In genomic region chr17:42020845-42021244, GRCh38 we compare ENCODE assay signal across 8 cellular contexts. TPM values are rescaled to one million over a fixed set of nuclear protein-coding genes. Genes with fewer than 3 reads are reported as not detected.
DNase-seq lines count a peak whose midpoint lies in the region; ATAC-seq, FAIRE-seq and TF ChIP-seq lines count a peak whose summit lies in the region.
"Not testable (repeated sequence)": the region's sequence is repeated elsewhere in the genome, so short reads cannot be mapped to it uniquely, and the experiment has no call there.

No MANE protein-coding gene starts in this region.

- not testable (repeated sequence) for H4K8ac ChIP-seq in IMR-90 (ENCODE audit: low read depth in 2 of 2, low read length in 2 of 2)

- not testable (repeated sequence) for H3K9me3 Mint-ChIP-seq in CD14-positive monocyte; activated naive CD8-positive, alpha-beta T cell (ENCODE audit: low read depth)

- H2AK9ac ChIP-seq in IMR-90 (replicated peaks; ENCODE audit: low read depth, low read length, poor library complexity): not testable (repeated sequence)

- peaks cover 12 to 53% of the 10 kb centered on the region in 2 experiments for H3K79me1 ChIP-seq in IMR-90 (ENCODE audit: low read depth in 1 of 2, low read length in 2 of 2)

- not testable (repeated sequence) for H3K4ac ChIP-seq in IMR-90 (ENCODE audit: low read depth, low read length)

- peaks cover 18% of the 10 kb centered on the region; the same call in 1 of the 2 replicates for H4K20me1 ChIP-seq in IMR-90 (ENCODE audit: insufficient read depth, low read length)
- not testable (repeated sequence) for H4K20me1 ChIP-seq in keratinocyte (ENCODE audit: control insufficient read depth, extremely low read depth, insufficient read depth, low read length)

- TF ChIP-seq RAD21 in IMR-90 (IDR thresholded peaks at IDR 0.05; ENCODE audit: low read length): not testable (repeated sequence)

- not testable (repeated sequence) for H3K9me1 ChIP-seq in IMR-90 (ENCODE audit: insufficient read depth, low read length); keratinocyte (ENCODE audit: control insufficient read depth, extremely low read depth, insufficient read depth, low read length)

- not testable (repeated sequence) for H2AK5ac ChIP-seq in IMR-90 (ENCODE audit: low read depth, low read length)

- peaks cover 18% of the 10 kb centered on the region for H3K36me3 ChIP-seq in IMR-90 (ENCODE audit: control insufficient read depth, insufficient read depth, low read length)
- H3K36me3 ChIP-seq in SK-N-MC (ENCODE audit: insufficient read depth, low read length): peaks cover 25% of the 10 kb centered on the region; the same call in 1 of the 2 replicates
- not testable (repeated sequence) for H3K36me3 ChIP-seq in endocrine pancreas (ENCODE audit: control insufficient read depth, insufficient read depth, low read length)
- peaks cover 16 to 29% of the 10 kb centered on the region in 2 experiments for H3K36me3 ChIP-seq in keratinocyte (ENCODE audit: control insufficient read depth in 2 of 2, extremely low read depth in 1 of 2, insufficient read depth in 2 of 2, low read length in 2 of 2)
- H3K36me3 ChIP-seq in neuron (ENCODE audit: insufficient read depth, low read length): peaks cover 28% of the 10 kb centered on the region
- H3K36me3 ChIP-seq in stomach smooth muscle (ENCODE audit: control insufficient read depth in 2 of 2, insufficient read depth in 2 of 2, low read length in 2 of 2): peaks cover 16 to 20% of the 10 kb centered on the region in 2 donors

- H3K18ac ChIP-seq in IMR-90 (ENCODE audit: low read depth, low read length): not testable (repeated sequence)

- 60% methylated on average over 1 of the region's 8 CpGs; no CpG with 5 or more reads in 1 of the 2 experiments for WGBS in IMR-90 (ENCODE audit: extremely low coverage in 2 of 2, insufficient read length in 1 of 2), 2 experiments

- not testable (repeated sequence) for H3K23ac ChIP-seq in IMR-90 (ENCODE audit: low read depth, low read length)

- dilution Hi-C loops in IMR-90 (cut with HindIII; ENCODE audit: low sequenced_read_pairs, unreplicated experiment); keratinocyte (cut with MboI; ENCODE audit: extremely low pct_ligation_motif_present, low sequenced_read_pairs): not testable (repeated sequence)

- intact Hi-C loops in CD14-positive monocyte (cut with micrococcal nuclease): loop anchor here in 1 of 2 donors (10.0 kb wide), 1 partner anchor 164 kb away; the partner anchor contains the start of genes HCRT and KCNH4
- intact Hi-C loops in IMR-90 (cut with micrococcal nuclease): not testable (repeated sequence)

- not testable (repeated sequence) for H2AFZ ChIP-seq in IMR-90 (replicated peaks; ENCODE audit: low read length, poor library complexity); keratinocyte (ENCODE audit: control insufficient read depth, low read length); neuron (ENCODE audit: low read depth, low read length)

- not testable (repeated sequence) for H4K91ac ChIP-seq in IMR-90 (ENCODE audit: insufficient read depth, low read depth, low read length)

- BruUV-seq in IMR-90 (replicated peaks; lab: Mats Ljungman, UMichigan): not testable (repeated sequence)

- not testable (repeated sequence) for H2BK20ac ChIP-seq in IMR-90 (ENCODE audit: low read depth, low read length)

- not testable (repeated sequence) for H3K56ac ChIP-seq in IMR-90 (ENCODE audit: extremely low read depth, insufficient read depth, low read length)

- H3K4me2 ChIP-seq in IMR-90 (ENCODE audit: low read depth, low read length) (peak overlapping the region; percentile 80), keratinocyte (ENCODE audit: control insufficient read depth, extremely low read depth, insufficient read depth, low read depth, low read length) (peak overlapping the region; percentile 89)

- not testable (repeated sequence) for TF ChIP-seq CTCF in CD14-positive monocyte (IDR thresholded peaks at IDR 0.05); IMR-90 (conservative IDR thresholded peaks at IDR 0.05; ENCODE audit: low read depth, low read length); keratinocyte (optimal IDR thresholded peaks at IDR 0.05 in 1 of 3, IDR thresholded peaks at IDR 0.05 in 1 of 3, conservative IDR thresholded peaks at IDR 0.05 in 1 of 3; ENCODE audit: extremely low read depth in 1 of 3, insufficient read depth in 2 of 3, low read length in 3 of 3)

- H3K36me3 Mint-ChIP-seq in CD14-positive monocyte: peaks cover 24 to 34% of the 10 kb centered on the region in 2 donors
- H3K36me3 Mint-ChIP-seq in activated naive CD8-positive, alpha-beta T cell: not testable (repeated sequence)

- in situ Hi-C loops in IMR-90 (cut with MboI; ENCODE audit: low sequenced_read_pairs): not testable (repeated sequence)

- H3K79me2 ChIP-seq in keratinocyte (ENCODE audit: control insufficient read depth, insufficient read depth, low read length): peaks cover 34% of the 10 kb centered on the region

- not testable (repeated sequence) for H2BK5ac ChIP-seq in IMR-90 (ENCODE audit: low read depth, low read length, poor library complexity, severe bottlenecking)

- POLR2A ChIA-PET in IMR-90 (lab: Charles Lee; ENCODE audit: unreplicated experiment): interaction anchor here (1.8 kb wide), 1 partner anchor 54 kb away, joined by 8 read pairs; the partner anchor contains the start of gene CNP

- H3K4me1 ChIP-seq in IMR-90 (ENCODE audit: control insufficient read depth, insufficient read depth, low read length) (peaks cover 10% of the 10 kb centered on the region), keratinocyte (ENCODE audit: control insufficient read depth, extremely low read depth, insufficient read depth, low read length) (peaks cover 26% of the 10 kb centered on the region), neuron (ENCODE audit: insufficient read depth, low read length) (peaks cover 32% of the 10 kb centered on the region), stomach smooth muscle (ENCODE audit: control insufficient read depth, insufficient read depth, low read length) (peaks cover 38% of the 10 kb centered on the region)
- H3K4me1 ChIP-seq in endocrine pancreas (ENCODE audit: control insufficient read depth, insufficient read depth, low read length): not testable (repeated sequence)

- TF ChIP-seq POLR2A in IMR-90 (IDR thresholded peaks at IDR 0.05; ENCODE audit: low read depth, low read length): not testable (repeated sequence)

- H3K9me3 ChIP-seq in IMR-90 (ENCODE audit: control insufficient read depth, insufficient read depth, low read length); SK-N-MC (ENCODE audit: low read depth, low read length); endocrine pancreas (ENCODE audit: control insufficient read depth, low read length); keratinocyte (ENCODE audit: control insufficient read depth, low read depth, low read length); neuron (ENCODE audit: low read length); stomach smooth muscle (ENCODE audit: control insufficient read depth in 2 of 2, low read length in 2 of 2): not testable (repeated sequence)

- H3K4me3 ChIP-seq in IMR-90 (ENCODE audit: insufficient read depth, low read depth, low read length) (peak overlapping the region; percentile 87; the same call in 1 of the 2 replicates), SK-N-MC (peak overlapping the region; percentile 93), endocrine pancreas (ENCODE audit: control insufficient read depth, insufficient read depth, low read length) (peak overlapping the region; percentile 91), keratinocyte (ENCODE audit: control insufficient read depth in 2 of 3, extremely low read depth in 1 of 3, insufficient read depth in 2 of 3, low read depth in 1 of 3, low read length in 3 of 3) (peak overlapping the region; percentile 85 to 96 (median 95)), neuron (ENCODE audit: low read length) (peak overlapping the region; percentile 91), stomach smooth muscle (ENCODE audit: low read length in 2 of 2) (peak overlapping the region; percentile 73 to 88)

- H3K27me3 Mint-ChIP-seq in CD14-positive monocyte (ENCODE audit: low read depth in 3 of 3); activated naive CD8-positive, alpha-beta T cell: not testable (repeated sequence)

- H2BK15ac ChIP-seq in IMR-90 (ENCODE audit: low read depth, low read length): not testable (repeated sequence)

- not testable (repeated sequence) for H4K5ac ChIP-seq in IMR-90 (ENCODE audit: low read depth, low read length)

- not testable (repeated sequence) for H3K9ac ChIP-seq in IMR-90 (ENCODE audit: low read depth, low read length)
- H3K9ac ChIP-seq in SK-N-MC (ENCODE audit: insufficient read length) (peak overlapping the region; percentile 98), endocrine pancreas (ENCODE audit: control insufficient read depth, insufficient read depth, low read length) (peak overlapping the region; percentile 58), keratinocyte (ENCODE audit: control insufficient read depth, extremely low read depth, insufficient read depth, low read length) (peak overlapping the region; percentile 88), stomach smooth muscle (ENCODE audit: low read length in 2 of 2) (peak overlapping the region in 1 of 2 donors; percentile 83)

- not testable (repeated sequence) for ATAC-seq in IMR-90 (ENCODE audit: low read depth)

- CTCF ChIA-PET in IMR-90 (lab: Yijun Ruan, JAX): interaction anchor here (0.6 kb wide), 1 partner anchor 97 kb away, joined by 4 read pairs; no protein-coding TSS in a partner anchor

- not testable (repeated sequence) for FAIRE-seq in keratinocyte (lab: Jason Lieb, UNC)

- not testable (repeated sequence) for H3K14ac ChIP-seq in IMR-90 (replicated peaks; ENCODE audit: low read depth, low read length)

- H3K4me1 Mint-ChIP-seq in CD14-positive monocyte: peaks cover 71% of the 10 kb centered on the region
- peaks cover 45% of the 10 kb centered on the region for H3K4me1 Mint-ChIP-seq in activated naive CD8-positive, alpha-beta T cell (ENCODE audit: low read depth)

- H3K27me3 ChIP-seq in IMR-90 (ENCODE audit: control insufficient read depth, insufficient read depth, low read length); endocrine pancreas (ENCODE audit: control insufficient read depth, insufficient read depth, low read length); keratinocyte (ENCODE audit: control insufficient read depth, extremely low read depth, insufficient read depth, low read length); neuron (ENCODE audit: insufficient read depth, low read length); stomach smooth muscle (ENCODE audit: control insufficient read depth in 1 of 2, insufficient read depth in 2 of 2, low read length in 2 of 2): not testable (repeated sequence)

- peak overlapping the region; percentile 85 to 96 (median 90) for H3K27ac Mint-ChIP-seq in CD14-positive monocyte
- peak overlapping the region; percentile 83 for H3K27ac Mint-ChIP-seq in activated naive CD8-positive, alpha-beta T cell

- not testable (repeated sequence) for H2BK120ac ChIP-seq in IMR-90 (ENCODE audit: low read depth, low read length)

- peak overlapping the region; percentile 87 to 90 for H3K4me3 Mint-ChIP-seq in CD14-positive monocyte
- peak overlapping the region; percentile 96 for H3K4me3 Mint-ChIP-seq in activated naive CD8-positive, alpha-beta T cell

- DNase-seq in CD14-positive monocyte (ENCODE audit: low spot score); IMR-90; SK-N-MC (ENCODE audit: low read depth, low spot score); keratinocyte (ENCODE audit: low read depth, low spot score): not testable (repeated sequence)

- H3K27ac ChIP-seq in IMR-90 (ENCODE audit: insufficient read depth, low read length); SK-N-MC; keratinocyte (ENCODE audit: control insufficient read depth, insufficient read depth, low read length); stomach smooth muscle (ENCODE audit: low read length): not testable (repeated sequence)

RNA-seq across cellular contexts. Expression of gene NKIRAS2, which starts 1.0 kb away (rescaled TPM):
- polyA plus RNA-seq in CD14-positive monocyte (10 to 100 TPM; 51.1 to 69.9 TPM), IMR-90 (2012; rRNA removed) (51.8 and 55.1 TPM in 2 replicates), keratinocyte (24.7 to 35.2 TPM (median 26.3 TPM) in 3 replicates)
- total RNA-seq in IMR-90 (2012; rRNA removed): 20.8 and 25.6 TPM in 2 replicates
- polyA plus RNA-seq in IMR-90 (2012; cell fraction: cytosol; rRNA removed): 41.4 and 62.6 TPM in 2 replicates
- 48.8 and 49.1 TPM in 2 replicates for polyA plus RNA-seq in IMR-90 (2012; cell fraction: nucleus; rRNA removed; ENCODE audit: low replicate concordance)
- polyA plus RNA-seq in keratinocyte (2011; ENCODE audit: low read depth): 11.6 TPM
- polyA plus RNA-seq in keratinocyte (2011; cell fraction: cytosol; rRNA removed): 32.6 and 39.7 TPM in 2 replicates
- 26.4 and 27.6 TPM in 2 replicates for polyA plus RNA-seq in keratinocyte (2011; cell fraction: nucleus; rRNA removed)
- 20.7 and 22.7 TPM in 2 replicates for polyA plus RNA-seq in keratinocyte (2012; ENCODE audit: low replicate concordance)
- 22.1 to 35.2 TPM (median 22.9 TPM) in 3 replicates for polyA minus RNA-seq in keratinocyte
- 29.9 TPM for polyA minus RNA-seq in keratinocyte (2011; cell fraction: cytosol; rRNA and poly(A)+ RNA removed)
- polyA minus RNA-seq in keratinocyte (2011; cell fraction: nucleus; rRNA and poly(A)+ RNA removed): 7.4 and 11.2 TPM in 2 replicates

RNA-seq across cellular contexts. Expression of gene DNAJC7, which starts 3.6 kb away (rescaled TPM):
- 10 to 100 TPM; 59.6 to 79.7 TPM for polyA plus RNA-seq in CD14-positive monocyte
- total RNA-seq in IMR-90 (2012; rRNA removed): 71.7 and 76.9 TPM in 2 replicates
- polyA plus RNA-seq in IMR-90 (2012; rRNA removed): 42.3 and 49.3 TPM in 2 replicates
- polyA plus RNA-seq in IMR-90 (2012; cell fraction: cytosol; rRNA removed): 12.0 and 27.7 TPM in 2 replicates
- polyA plus RNA-seq in IMR-90 (2012; cell fraction: nucleus; rRNA removed; ENCODE audit: low replicate concordance): 7.6 and 30.8 TPM in 2 replicates
- polyA plus RNA-seq in keratinocyte: 55.3 to 82.5 TPM (median 67.4 TPM) in 3 replicates
- polyA plus RNA-seq in keratinocyte (2011; ENCODE audit: low read depth): 195 TPM
- 50.6 and 77.0 TPM in 2 replicates for polyA plus RNA-seq in keratinocyte (2011; cell fraction: cytosol; rRNA removed)
- polyA plus RNA-seq in keratinocyte (2011; cell fraction: nucleus; rRNA removed): 74.6 and 78.8 TPM in 2 replicates
- polyA plus RNA-seq in keratinocyte (2012; ENCODE audit: low replicate concordance): 72.6 and 92.5 TPM in 2 replicates
- polyA minus RNA-seq in keratinocyte: 31.4 to 55.8 TPM (median 38.0 TPM) in 3 replicates
- 42.0 TPM for polyA minus RNA-seq in keratinocyte (2011; cell fraction: cytosol; rRNA and poly(A)+ RNA removed)
- polyA minus RNA-seq in keratinocyte (2011; cell fraction: nucleus; rRNA and poly(A)+ RNA removed): 29.0 and 56.4 TPM in 2 replicates

RNA-seq across cellular contexts. Expression of gene C17orf113, which starts 29.6 kb away (rescaled TPM):
- polyA plus RNA-seq in CD14-positive monocyte: under 1 TPM; 0.20 to 0.28 TPM
- under 0.01 TPM in 1 of 2 replicates, not detected in the other for total RNA-seq in IMR-90 (2012; rRNA removed)
- 0.03 and 0.07 TPM in 2 replicates for polyA plus RNA-seq in IMR-90 (2012; rRNA removed)
- 0.06 and 0.10 TPM in 2 replicates for polyA plus RNA-seq in IMR-90 (2012; cell fraction: cytosol; rRNA removed)
- polyA plus RNA-seq in IMR-90 (2012; cell fraction: nucleus; rRNA removed; ENCODE audit: low replicate concordance): 0.08 and 0.10 TPM in 2 replicates
- 0.06 to 0.26 TPM (median 0.12 TPM) in 3 replicates for polyA plus RNA-seq in keratinocyte
- not detected for polyA plus RNA-seq in keratinocyte (2011; ENCODE audit: low read depth)
- 0.09 and 0.10 TPM in 2 replicates for polyA plus RNA-seq in keratinocyte (2011; cell fraction: cytosol; rRNA removed)
- polyA plus RNA-seq in keratinocyte (2011; cell fraction: nucleus; rRNA removed): 0.46 and 0.65 TPM in 2 replicates
- polyA plus RNA-seq in keratinocyte (2012; ENCODE audit: low replicate concordance): 0.13 and 0.35 TPM in 2 replicates
- polyA minus RNA-seq in keratinocyte: 0.10 to 0.16 TPM in 2 of 3 replicates, not detected in the other
- polyA minus RNA-seq in keratinocyte (2011; cell fraction: cytosol; rRNA and poly(A)+ RNA removed): not detected
- 0.21 and 0.54 TPM in 2 replicates for polyA minus RNA-seq in keratinocyte (2011; cell fraction: nucleus; rRNA and poly(A)+ RNA removed)

RNA-seq across cellular contexts. Expression of gene CNP, which starts 54.2 kb away (rescaled TPM):
- polyA plus RNA-seq in CD14-positive monocyte (10 to 100 TPM; 47.0 to 50.2 TPM), IMR-90 (2012; rRNA removed) (46.4 and 56.5 TPM in 2 replicates), keratinocyte (32.4 to 37.8 TPM (median 37.2 TPM) in 3 replicates)
- 45.5 and 50.3 TPM in 2 replicates for total RNA-seq in IMR-90 (2012; rRNA removed)
- 41.3 and 45.2 TPM in 2 replicates for polyA plus RNA-seq in IMR-90 (2012; cell fraction: cytosol; rRNA removed)
- 22.1 and 29.8 TPM in 2 replicates for polyA plus RNA-seq in IMR-90 (2012; cell fraction: nucleus; rRNA removed; ENCODE audit: low replicate concordance)
- 20.2 TPM for polyA plus RNA-seq in keratinocyte (2011; ENCODE audit: low read depth)
- 21.6 and 35.4 TPM in 2 replicates for polyA plus RNA-seq in keratinocyte (2011; cell fraction: cytosol; rRNA removed)
- polyA plus RNA-seq in keratinocyte (2011; cell fraction: nucleus; rRNA removed): 24.5 and 34.5 TPM in 2 replicates
- polyA plus RNA-seq in keratinocyte (2012; ENCODE audit: low replicate concordance): 18.9 and 48.6 TPM in 2 replicates
- 76.8 to 188 TPM (median 114 TPM) in 3 replicates for polyA minus RNA-seq in keratinocyte
- 68.3 TPM for polyA minus RNA-seq in keratinocyte (2011; cell fraction: cytosol; rRNA and poly(A)+ RNA removed)
- polyA minus RNA-seq in keratinocyte (2011; cell fraction: nucleus; rRNA and poly(A)+ RNA removed): 22.4 and 60.7 TPM in 2 replicates
